Comparison of ENCODE assay signal across 1 cellular context in the genomic region with DNA sequence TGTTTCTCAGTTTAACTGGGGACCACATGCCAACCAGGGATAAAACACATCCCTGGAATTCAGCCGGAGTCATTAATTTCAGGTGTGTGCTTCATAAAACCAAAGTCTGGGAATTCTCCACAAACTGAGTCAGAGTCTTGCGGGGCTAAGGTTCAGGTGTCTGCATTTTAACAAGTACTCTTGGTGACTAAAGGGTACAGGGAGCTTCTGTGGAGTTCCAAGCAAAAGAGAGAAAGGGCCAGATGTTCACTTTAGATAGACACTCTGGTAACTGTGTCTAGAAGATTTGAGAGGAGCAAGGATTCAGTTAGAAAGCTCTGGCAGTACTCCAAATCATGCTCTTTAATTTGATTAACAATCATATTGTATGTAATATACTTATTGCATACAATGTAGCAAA.
TF ChIP-seq lines count a peak whose summit lies in the region.

No MANE protein-coding gene starts in this region.

TF ChIP-seq in K562, 482 proteins besides CTCF, POLR2A, EP300 and RAD21 (continued from another document and continues in another):
- TF ChIP-seq, protein P1, sequence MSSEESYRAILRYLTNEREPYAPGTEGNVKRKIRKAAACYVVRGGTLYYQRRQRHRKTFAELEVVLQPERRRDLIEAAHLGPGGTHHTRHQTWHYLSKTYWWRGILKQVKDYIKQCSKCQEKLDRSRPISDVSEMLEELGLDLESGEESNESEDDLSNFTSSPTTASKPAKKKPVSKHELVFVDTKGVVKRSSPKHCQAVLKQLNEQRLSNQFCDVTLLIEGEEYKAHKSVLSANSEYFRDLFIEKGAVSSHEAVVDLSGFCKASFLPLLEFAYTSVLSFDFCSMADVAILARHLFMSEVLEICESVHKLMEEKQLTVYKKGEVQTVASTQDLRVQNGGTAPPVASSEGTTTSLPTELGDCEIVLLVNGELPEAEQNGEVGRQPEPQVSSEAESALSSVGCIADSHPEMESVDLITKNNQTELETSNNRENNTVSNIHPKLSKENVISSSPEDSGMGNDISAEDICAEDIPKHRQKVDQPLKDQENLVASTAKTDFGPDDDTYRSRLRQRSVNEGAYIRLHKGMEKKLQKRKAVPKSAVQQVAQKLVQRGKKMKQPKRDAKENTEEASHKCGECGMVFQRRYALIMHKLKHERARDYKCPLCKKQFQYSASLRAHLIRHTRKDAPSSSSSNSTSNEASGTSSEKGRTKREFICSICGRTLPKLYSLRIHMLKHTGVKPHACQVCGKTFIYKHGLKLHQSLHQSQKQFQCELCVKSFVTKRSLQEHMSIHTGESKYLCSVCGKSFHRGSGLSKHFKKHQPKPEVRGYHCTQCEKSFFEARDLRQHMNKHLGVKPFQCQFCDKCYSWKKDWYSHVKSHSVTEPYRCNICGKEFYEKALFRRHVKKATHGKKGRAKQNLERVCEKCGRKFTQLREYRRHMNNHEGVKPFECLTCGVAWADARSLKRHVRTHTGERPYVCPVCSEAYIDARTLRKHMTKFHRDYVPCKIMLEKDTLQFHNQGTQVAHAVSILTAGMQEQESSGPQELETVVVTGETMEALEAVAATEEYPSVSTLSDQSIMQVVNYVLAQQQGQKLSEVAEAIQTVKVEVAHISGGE (CRISPR knock-in tag; IDR thresholded peaks at IDR 0.05), result no peak
- TF ChIP-seq KHSRP (IDR thresholded peaks at IDR 0.05) (no peak), CEBPB (tag; IDR thresholded peaks at IDR 0.05) (no peak), TEAD4 (IDR thresholded peaks at IDR 0.05; ENCODE audit: low read length) (peak; percentile 92), TEAD4 (CRISPR knock-in tag; IDR thresholded peaks at IDR 0.05; ENCODE audit: borderline replicate concordance) (no peak), ZBTB8A (IDR thresholded peaks at IDR 0.05; ENCODE audit: partially characterized antibody) (no peak), ZNF384 (IDR thresholded peaks at IDR 0.05; ENCODE audit: low read depth, low read length) (no peak), GTF2E2 (tag; IDR thresholded peaks at IDR 0.05) (no peak), ESRRA (IDR thresholded peaks at IDR 0.05; ENCODE audit: borderline replicate concordance, low read depth) (no peak), RCOR1 (IDR thresholded peaks at IDR 0.05; ENCODE audit: borderline replicate concordance in 1 of 2, low read depth in 2 of 2, low read length in 2 of 2) (peak in 1 of 2 experiments; percentile 80; a peak in 1 of 4 replicates), POLR2H (tag; IDR thresholded peaks at IDR 0.05; ENCODE audit: low read depth) (no peak), DPF2 (IDR thresholded peaks at IDR 0.05) (peak; percentile 89), BRD4 (IDR thresholded peaks at IDR 0.05) (no peak), TAF7 (tag; IDR thresholded peaks at IDR 0.05) (no peak), ZNF431 (CRISPR knock-in tag; IDR thresholded peaks at IDR 0.05) (no peak), ZBED1 (IDR thresholded peaks at IDR 0.05) (no peak), CBFB (CRISPR knock-in tag; IDR thresholded peaks at IDR 0.05) (no peak), NCOA4 (IDR thresholded peaks at IDR 0.05; ENCODE audit: partially characterized antibody) (no peak), OTX1 (CRISPR knock-in tag; IDR thresholded peaks at IDR 0.05) (no peak), YY1 (IDR thresholded peaks at IDR 0.05; ENCODE audit: borderline replicate concordance in 1 of 3, control insufficient read depth in 1 of 3, extremely low read depth in 1 of 3, insufficient read depth in 3 of 3, insufficient read length in 1 of 3, insufficient replicate concordance in 2 of 3, low read depth in 1 of 3, low read length in 2 of 3) (no peak), ZNF224 (CRISPR knock-in tag; IDR thresholded peaks at IDR 0.05) (no peak), RBM14 (IDR thresholded peaks at IDR 0.05; ENCODE audit: borderline replicate concordance, insufficient read depth, low read depth, low read length) (no peak), HDAC6 (IDR thresholded peaks at IDR 0.05; ENCODE audit: low read depth, low read length) (no peak), HMG20A (CRISPR knock-in tag; conservative IDR thresholded peaks at IDR 0.05) (no peak), ASH1L (IDR thresholded peaks at IDR 0.05; ENCODE audit: borderline replicate concordance, low read depth, partially characterized antibody) (no peak), PCBP2 (IDR thresholded peaks at IDR 0.05; ENCODE audit: low read depth, low read length, poor library complexity, severe bottlenecking) (no peak), MTA2 (IDR thresholded peaks at IDR 0.05; ENCODE audit: low read depth) (peak; percentile 83), SAFB (IDR thresholded peaks at IDR 0.05; ENCODE audit: borderline replicate concordance, low read depth, low read length) (no peak), IFI16 (CRISPR knock-in tag; IDR thresholded peaks at IDR 0.05) (no peak), SAFB2 (IDR thresholded peaks at IDR 0.05; ENCODE audit: borderline replicate concordance, low read depth, low read length, severe bottlenecking) (no peak)
- TF ChIP-seq, protein P2, sequence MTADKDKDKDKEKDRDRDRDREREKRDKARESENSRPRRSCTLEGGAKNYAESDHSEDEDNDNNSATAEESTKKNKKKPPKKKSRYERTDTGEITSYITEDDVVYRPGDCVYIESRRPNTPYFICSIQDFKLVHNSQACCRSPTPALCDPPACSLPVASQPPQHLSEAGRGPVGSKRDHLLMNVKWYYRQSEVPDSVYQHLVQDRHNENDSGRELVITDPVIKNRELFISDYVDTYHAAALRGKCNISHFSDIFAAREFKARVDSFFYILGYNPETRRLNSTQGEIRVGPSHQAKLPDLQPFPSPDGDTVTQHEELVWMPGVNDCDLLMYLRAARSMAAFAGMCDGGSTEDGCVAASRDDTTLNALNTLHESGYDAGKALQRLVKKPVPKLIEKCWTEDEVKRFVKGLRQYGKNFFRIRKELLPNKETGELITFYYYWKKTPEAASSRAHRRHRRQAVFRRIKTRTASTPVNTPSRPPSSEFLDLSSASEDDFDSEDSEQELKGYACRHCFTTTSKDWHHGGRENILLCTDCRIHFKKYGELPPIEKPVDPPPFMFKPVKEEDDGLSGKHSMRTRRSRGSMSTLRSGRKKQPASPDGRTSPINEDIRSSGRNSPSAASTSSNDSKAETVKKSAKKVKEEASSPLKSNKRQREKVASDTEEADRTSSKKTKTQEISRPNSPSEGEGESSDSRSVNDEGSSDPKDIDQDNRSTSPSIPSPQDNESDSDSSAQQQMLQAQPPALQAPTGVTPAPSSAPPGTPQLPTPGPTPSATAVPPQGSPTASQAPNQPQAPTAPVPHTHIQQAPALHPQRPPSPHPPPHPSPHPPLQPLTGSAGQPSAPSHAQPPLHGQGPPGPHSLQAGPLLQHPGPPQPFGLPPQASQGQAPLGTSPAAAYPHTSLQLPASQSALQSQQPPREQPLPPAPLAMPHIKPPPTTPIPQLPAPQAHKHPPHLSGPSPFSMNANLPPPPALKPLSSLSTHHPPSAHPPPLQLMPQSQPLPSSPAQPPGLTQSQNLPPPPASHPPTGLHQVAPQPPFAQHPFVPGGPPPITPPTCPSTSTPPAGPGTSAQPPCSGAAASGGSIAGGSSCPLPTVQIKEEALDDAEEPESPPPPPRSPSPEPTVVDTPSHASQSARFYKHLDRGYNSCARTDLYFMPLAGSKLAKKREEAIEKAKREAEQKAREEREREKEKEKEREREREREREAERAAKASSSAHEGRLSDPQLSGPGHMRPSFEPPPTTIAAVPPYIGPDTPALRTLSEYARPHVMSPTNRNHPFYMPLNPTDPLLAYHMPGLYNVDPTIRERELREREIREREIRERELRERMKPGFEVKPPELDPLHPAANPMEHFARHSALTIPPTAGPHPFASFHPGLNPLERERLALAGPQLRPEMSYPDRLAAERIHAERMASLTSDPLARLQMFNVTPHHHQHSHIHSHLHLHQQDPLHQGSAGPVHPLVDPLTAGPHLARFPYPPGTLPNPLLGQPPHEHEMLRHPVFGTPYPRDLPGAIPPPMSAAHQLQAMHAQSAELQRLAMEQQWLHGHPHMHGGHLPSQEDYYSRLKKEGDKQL (CRISPR knock-in tag; IDR thresholded peaks at IDR 0.05; ENCODE audit: borderline replicate concordance), result no peak
- TF ChIP-seq, protein P3, sequence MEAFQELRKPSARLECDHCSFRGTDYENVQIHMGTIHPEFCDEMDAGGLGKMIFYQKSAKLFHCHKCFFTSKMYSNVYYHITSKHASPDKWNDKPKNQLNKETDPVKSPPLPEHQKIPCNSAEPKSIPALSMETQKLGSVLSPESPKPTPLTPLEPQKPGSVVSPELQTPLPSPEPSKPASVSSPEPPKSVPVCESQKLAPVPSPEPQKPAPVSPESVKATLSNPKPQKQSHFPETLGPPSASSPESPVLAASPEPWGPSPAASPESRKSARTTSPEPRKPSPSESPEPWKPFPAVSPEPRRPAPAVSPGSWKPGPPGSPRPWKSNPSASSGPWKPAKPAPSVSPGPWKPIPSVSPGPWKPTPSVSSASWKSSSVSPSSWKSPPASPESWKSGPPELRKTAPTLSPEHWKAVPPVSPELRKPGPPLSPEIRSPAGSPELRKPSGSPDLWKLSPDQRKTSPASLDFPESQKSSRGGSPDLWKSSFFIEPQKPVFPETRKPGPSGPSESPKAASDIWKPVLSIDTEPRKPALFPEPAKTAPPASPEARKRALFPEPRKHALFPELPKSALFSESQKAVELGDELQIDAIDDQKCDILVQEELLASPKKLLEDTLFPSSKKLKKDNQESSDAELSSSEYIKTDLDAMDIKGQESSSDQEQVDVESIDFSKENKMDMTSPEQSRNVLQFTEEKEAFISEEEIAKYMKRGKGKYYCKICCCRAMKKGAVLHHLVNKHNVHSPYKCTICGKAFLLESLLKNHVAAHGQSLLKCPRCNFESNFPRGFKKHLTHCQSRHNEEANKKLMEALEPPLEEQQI (IDR thresholded peaks at IDR 0.05), result no peak
- TF ChIP-seq, protein P4, sequence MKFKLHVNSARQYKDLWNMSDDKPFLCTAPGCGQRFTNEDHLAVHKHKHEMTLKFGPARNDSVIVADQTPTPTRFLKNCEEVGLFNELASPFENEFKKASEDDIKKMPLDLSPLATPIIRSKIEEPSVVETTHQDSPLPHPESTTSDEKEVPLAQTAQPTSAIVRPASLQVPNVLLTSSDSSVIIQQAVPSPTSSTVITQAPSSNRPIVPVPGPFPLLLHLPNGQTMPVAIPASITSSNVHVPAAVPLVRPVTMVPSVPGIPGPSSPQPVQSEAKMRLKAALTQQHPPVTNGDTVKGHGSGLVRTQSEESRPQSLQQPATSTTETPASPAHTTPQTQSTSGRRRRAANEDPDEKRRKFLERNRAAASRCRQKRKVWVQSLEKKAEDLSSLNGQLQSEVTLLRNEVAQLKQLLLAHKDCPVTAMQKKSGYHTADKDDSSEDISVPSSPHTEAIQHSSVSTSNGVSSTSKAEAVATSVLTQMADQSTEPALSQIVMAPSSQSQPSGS (CRISPR knock-in tag; IDR thresholded peaks at IDR 0.05), result no peak
- TF ChIP-seq, protein P5, sequence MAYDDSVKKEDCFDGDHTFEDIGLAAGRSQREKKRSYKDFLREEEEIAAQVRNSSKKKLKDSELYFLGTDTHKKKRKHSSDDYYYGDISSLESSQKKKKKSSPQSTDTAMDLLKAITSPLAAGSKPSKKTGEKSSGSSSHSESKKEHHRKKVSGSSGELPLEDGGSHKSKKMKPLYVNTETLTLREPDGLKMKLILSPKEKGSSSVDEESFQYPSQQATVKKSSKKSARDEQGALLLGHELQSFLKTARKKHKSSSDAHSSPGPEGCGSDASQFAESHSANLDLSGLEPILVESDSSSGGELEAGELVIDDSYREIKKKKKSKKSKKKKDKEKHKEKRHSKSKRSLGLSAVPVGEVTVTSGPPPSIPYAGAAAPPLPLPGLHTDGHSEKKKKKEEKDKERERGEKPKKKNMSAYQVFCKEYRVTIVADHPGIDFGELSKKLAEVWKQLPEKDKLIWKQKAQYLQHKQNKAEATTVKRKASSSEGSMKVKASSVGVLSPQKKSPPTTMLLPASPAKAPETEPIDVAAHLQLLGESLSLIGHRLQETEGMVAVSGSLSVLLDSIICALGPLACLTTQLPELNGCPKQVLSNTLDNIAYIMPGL (CRISPR knock-in tag; IDR thresholded peaks at IDR 0.05), result no peak
- TF ChIP-seq, protein P6, sequence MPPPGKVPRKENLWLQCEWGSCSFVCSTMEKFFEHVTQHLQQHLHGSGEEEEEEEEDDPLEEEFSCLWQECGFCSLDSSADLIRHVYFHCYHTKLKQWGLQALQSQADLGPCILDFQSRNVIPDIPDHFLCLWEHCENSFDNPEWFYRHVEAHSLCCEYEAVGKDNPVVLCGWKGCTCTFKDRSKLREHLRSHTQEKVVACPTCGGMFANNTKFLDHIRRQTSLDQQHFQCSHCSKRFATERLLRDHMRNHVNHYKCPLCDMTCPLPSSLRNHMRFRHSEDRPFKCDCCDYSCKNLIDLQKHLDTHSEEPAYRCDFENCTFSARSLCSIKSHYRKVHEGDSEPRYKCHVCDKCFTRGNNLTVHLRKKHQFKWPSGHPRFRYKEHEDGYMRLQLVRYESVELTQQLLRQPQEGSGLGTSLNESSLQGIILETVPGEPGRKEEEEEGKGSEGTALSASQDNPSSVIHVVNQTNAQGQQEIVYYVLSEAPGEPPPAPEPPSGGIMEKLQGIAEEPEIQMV (tag; conservative IDR thresholded peaks at IDR 0.05; ENCODE audit: low read depth), result no peak
- TF ChIP-seq, protein P7, sequence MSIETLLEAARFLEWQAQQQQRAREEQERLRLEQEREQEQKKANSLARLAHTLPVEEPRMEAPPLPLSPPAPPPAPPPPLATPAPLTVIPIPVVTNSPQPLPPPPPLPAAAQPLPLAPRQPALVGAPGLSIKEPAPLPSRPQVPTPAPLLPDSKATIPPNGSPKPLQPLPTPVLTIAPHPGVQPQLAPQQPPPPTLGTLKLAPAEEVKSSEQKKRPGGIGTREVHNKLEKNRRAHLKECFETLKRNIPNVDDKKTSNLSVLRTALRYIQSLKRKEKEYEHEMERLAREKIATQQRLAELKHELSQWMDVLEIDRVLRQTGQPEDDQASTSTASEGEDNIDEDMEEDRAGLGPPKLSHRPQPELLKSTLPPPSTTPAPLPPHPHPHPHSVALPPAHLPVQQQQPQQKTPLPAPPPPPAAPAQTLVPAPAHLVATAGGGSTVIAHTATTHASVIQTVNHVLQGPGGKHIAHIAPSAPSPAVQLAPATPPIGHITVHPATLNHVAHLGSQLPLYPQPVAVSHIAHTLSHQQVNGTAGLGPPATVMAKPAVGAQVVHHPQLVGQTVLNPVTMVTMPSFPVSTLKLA (conservative IDR thresholded peaks at IDR 0.05), result no peak
- TF ChIP-seq, protein P8, sequence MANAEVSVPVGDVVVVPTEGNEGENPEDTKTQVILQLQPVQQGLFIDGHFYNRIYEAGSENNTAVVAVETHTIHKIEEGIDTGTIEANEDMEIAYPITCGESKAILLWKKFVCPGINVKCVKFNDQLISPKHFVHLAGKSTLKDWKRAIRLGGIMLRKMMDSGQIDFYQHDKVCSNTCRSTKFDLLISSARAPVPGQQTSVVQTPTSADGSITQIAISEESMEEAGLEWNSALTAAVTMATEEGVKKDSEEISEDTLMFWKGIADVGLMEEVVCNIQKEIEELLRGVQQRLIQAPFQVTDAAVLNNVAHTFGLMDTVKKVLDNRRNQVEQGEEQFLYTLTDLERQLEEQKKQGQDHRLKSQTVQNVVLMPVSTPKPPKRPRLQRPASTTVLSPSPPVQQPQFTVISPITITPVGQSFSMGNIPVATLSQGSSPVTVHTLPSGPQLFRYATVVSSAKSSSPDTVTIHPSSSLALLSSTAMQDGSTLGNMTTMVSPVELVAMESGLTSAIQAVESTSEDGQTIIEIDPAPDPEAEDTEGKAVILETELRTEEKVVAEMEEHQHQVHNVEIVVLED (CRISPR knock-in tag; IDR thresholded peaks at IDR 0.05), result no peak
